Comparison of ENCODE assay signal across 26 cellular contexts in genomic region chr9:87562062-87562461, GRCh38.
A peak's percentile ranks its signal among the peaks of the same experiment; 100 is the strongest.
DNase-seq lines count a peak whose midpoint lies in the region; ATAC-seq, FAIRE-seq and TF ChIP-seq lines count a peak whose summit lies in the region.
"Had no signal": no experiment of that assay in that cellular context is flagged by ENCODE, and none has a peak within 500 bp of the region (broad histone marks: within the 10 kb centered on the region; RNA-seq: fewer than 3 reads in every experiment).

No MANE protein-coding gene starts in this region.

- no peaks in the 10 kb centered on the region for H4K20me1 ChIP-seq in K562 (replicated peaks; ENCODE audit: control insufficient read depth, insufficient read depth, low read length)

- no peak for TF ChIP-seq RAD21 in K562 (CRISPR knock-in tag; conservative IDR thresholded peaks at IDR 0.05 in 1 of 2, IDR thresholded peaks at IDR 0.05 in 1 of 2)

- H2AFZ ChIP-seq in K562 (ENCODE audit: low read depth, low read length) (no peak overlapping the region), neuronal stem cell (ENCODE audit: low read length) (no peak overlapping the region)
- H2AFZ ChIP-seq: GM23248 had no signal

- ATAC-seq in K562 (no peak), GM19467 (IDR thresholded peaks at IDR 0.05; ENCODE audit: unreplicated experiment) (no peak)
- ATAC-seq: A549, HCT116 had no signal

- WGBS in K562 (ENCODE audit: insufficient coverage, low coverage, missing lambda C conversion rate): 54% methylated on average over 6 of the region's 7 CpGs
- WGBS in esophagus muscularis mucosa: 84% methylated on average over 6 of the region's 7 CpGs
- WGBS in neuronal stem cell (ENCODE audit: extremely low coverage in 2 of 2, insufficient read length in 2 of 2, insufficient replicate concordance in 1 of 2), 2 donors: no CpG with 5 or more reads among the region's 7 CpGs

- H3K36me3 Mint-ChIP-seq in activated naive CD4-positive, alpha-beta T cell treated with anti-CD3 and anti-CD28 coated beads for 36 hours (ENCODE audit: low read depth): no peaks in the 10 kb centered on the region
- H3K36me3 Mint-ChIP-seq: CD8-positive, alpha-beta memory T cell had no signal

- no peak overlapping the region for H3K18ac ChIP-seq in neuronal stem cell (ENCODE audit: low read length)

- TF ChIP-seq POLR2A in GM12892 (IDR thresholded peaks at IDR 0.05; ENCODE audit: low read depth, low read length) (no peak), K562 (conservative IDR thresholded peaks at IDR 0.05) (no peak), esophagus muscularis mucosa (IDR thresholded peaks at IDR 0.05; ENCODE audit: low read depth) (no peak)

- H3K36me3 ChIP-seq in K562 (ENCODE audit: control insufficient read depth, insufficient read depth, low read length): no peaks in the 10 kb centered on the region
- no peaks in the 10 kb centered on the region for H3K36me3 ChIP-seq in esophagus muscularis mucosa
- peaks cover 0 to 5% of the 10 kb centered on the region in 2 donors for H3K36me3 ChIP-seq in neuronal stem cell (replicated peaks in 1 of 2; ENCODE audit: control insufficient read depth in 2 of 2, insufficient read depth in 2 of 2, low read length in 2 of 2)
- H3K36me3 ChIP-seq: BE2C; BLaER1 treated with 17β-estradiol and CSF1 and Interleukin-3, amounts not matched to agents 10 nM and 100 nM had no signal

- intact Hi-C loops in K562 (cut with micrococcal nuclease) (no loop called here), esophagus muscularis mucosa (cut with DNase I) (no loop called here)
- intact Hi-C loops in activated naive CD4-positive, alpha-beta T cell treated with anti-CD3 and anti-CD28 coated beads for 36 hours (cut with micrococcal nuclease): no loop called here

- H3K14ac ChIP-seq in neuronal stem cell (ENCODE audit: low read length): no peak overlapping the region

- H3K4me3 Mint-ChIP-seq in activated naive CD4-positive, alpha-beta T cell treated with anti-CD3 and anti-CD28 coated beads for 36 hours: no peak overlapping the region
- H3K4me3 Mint-ChIP-seq: CD14-positive monocyte; CD4-positive, alpha-beta T cell; CD8-positive, alpha-beta memory T cell; H9 had no signal

- no peak overlapping the region for H2BK5ac ChIP-seq in neuronal stem cell (ENCODE audit: low read length)

- no peak overlapping the region for H2BK12ac ChIP-seq in neuronal stem cell (ENCODE audit: low read length)

- no peak overlapping the region for H3K9ac ChIP-seq in K562 (ENCODE audit: insufficient read depth in 1 of 2, low read depth in 2 of 2, low read length in 2 of 2)
- H3K9ac ChIP-seq in neuronal stem cell (ENCODE audit: low read depth, low read length, poor library complexity): no peak overlapping the region
- H3K9ac ChIP-seq: BLaER1 treated with 17β-estradiol and CSF1 and Interleukin-3, amounts not matched to agents 10 nM and 100 nM; GM23248 had no signal

- no peak overlapping the region for H4K8ac ChIP-seq in neuronal stem cell (ENCODE audit: low read depth, low read length)

- H3K79me1 ChIP-seq in neuronal stem cell (ENCODE audit: low read depth, low read length): peaks cover 7% of the 10 kb centered on the region

- no peaks in the 10 kb centered on the region for H3K9me3 Mint-ChIP-seq in activated naive CD4-positive, alpha-beta T cell treated with anti-CD3 and anti-CD28 coated beads for 36 hours
- H3K9me3 Mint-ChIP-seq: CD4-positive, alpha-beta T cell; H9 had no signal

- no peaks in the 10 kb centered on the region for H3K4me1 Mint-ChIP-seq in activated naive CD4-positive, alpha-beta T cell treated with anti-CD3 and anti-CD28 coated beads for 36 hours (ENCODE audit: low read depth)
- H3K4me1 Mint-ChIP-seq: CD8-positive, alpha-beta memory T cell had no signal

- TF ChIP-seq CTCF in K562 (IDR thresholded peaks at IDR 0.05 in 2 of 3, conservative IDR thresholded peaks at IDR 0.05 in 1 of 3; ENCODE audit: insufficient read depth in 2 of 3, low read depth in 1 of 3, low read length in 3 of 3): no peak
- no peak for TF ChIP-seq CTCF in esophagus muscularis mucosa (IDR thresholded peaks at IDR 0.05)

- no peak overlapping the region for H2BK120ac ChIP-seq in neuronal stem cell (ENCODE audit: low read depth, low read length)

- H3K9me3 ChIP-seq in K562 (replicated peaks; ENCODE audit: control insufficient read depth, insufficient read depth, low read depth, low read length): no peaks in the 10 kb centered on the region
- no peaks in the 10 kb centered on the region for H3K9me3 ChIP-seq in esophagus muscularis mucosa
- peaks cover 0 to 3% of the 10 kb centered on the region in 2 donors for H3K9me3 ChIP-seq in neuronal stem cell (replicated peaks in 1 of 2; ENCODE audit: control insufficient read depth in 2 of 2, insufficient read depth in 1 of 2, low read depth in 1 of 2, low read length in 2 of 2)
- H3K9me3 ChIP-seq: A549, BE2C had no signal

- peaks cover under 1 to 20% of the 10 kb centered on the region in 2 experiments; a peak in 4 of 5 replicates for H3K4me1 ChIP-seq in K562 (replicated peaks in 1 of 2; ENCODE audit: control insufficient read depth in 2 of 2, insufficient read depth in 2 of 2, low read length in 2 of 2)
- H3K4me1 ChIP-seq in esophagus muscularis mucosa: peaks cover 0 to 92% (median 78%) of the 10 kb centered on the region in 4 donors
- H3K4me1 ChIP-seq in neuronal stem cell (ENCODE audit: control insufficient read depth in 2 of 2, insufficient read depth in 1 of 2, low read depth in 1 of 2, low read length in 2 of 2): peaks cover 0 to 2% of the 10 kb centered on the region in 2 donors

- CTCF ChIA-PET in K562 (lab: Yijun Ruan, JAX; ENCODE audit: low intra/inter-chr PET ratio): no interaction called here
- CTCF ChIA-PET in activated naive CD4-positive, alpha-beta T cell treated with anti-CD3 and anti-CD28 coated beads for 36 hours (lab: Charles Lee): no interaction called here

- peaks cover 4% of the 10 kb centered on the region; the same call in 1 of the 3 replicates for H3K79me2 ChIP-seq in K562 (ENCODE audit: control insufficient read depth, insufficient read depth, low read length)

- H3K4me2 ChIP-seq in K562 (ENCODE audit: insufficient read depth, low read length) (no peak overlapping the region), neuronal stem cell (ENCODE audit: insufficient read depth, low read length, poor library complexity, severe bottlenecking) (no peak overlapping the region)
- H3K4me2 ChIP-seq: A549; BLaER1 treated with 17β-estradiol and CSF1 and Interleukin-3, amounts not matched to agents 10 nM and 100 nM had no signal

- peaks cover 11% of the 10 kb centered on the region for H3K27me3 Mint-ChIP-seq in activated naive CD4-positive, alpha-beta T cell treated with anti-CD3 and anti-CD28 coated beads for 36 hours (ENCODE audit: low read depth)
- H3K27me3 Mint-ChIP-seq: CD4-positive, alpha-beta T cell had no signal

- POLR2A ChIA-PET in K562 (lab: Yijun Ruan, JAX): no interaction called here

- H3K27ac ChIP-seq in K562 (ENCODE audit: extremely low read depth, low read depth, low read length) (no peak overlapping the region), esophagus muscularis mucosa (replicated peaks in 1 of 4) (peak overlapping the region; percentile 45 to 68 (median 58)), neuronal stem cell (replicated peaks; ENCODE audit: low read length) (no peak overlapping the region)
- H3K27ac ChIP-seq: A549; BLaER1 treated with 17β-estradiol and CSF1 and Interleukin-3, amounts not matched to agents 10 nM and 100 nM; GM23248 had no signal

- no peak overlapping the region for H2AK5ac ChIP-seq in neuronal stem cell (ENCODE audit: low read depth, low read length)

- FAIRE-seq in GM12892 (lab: Jason Lieb, UNC) (peak; percentile 27), K562 (lab: Jason Lieb, UNC) (no peak)
- FAIRE-seq: A549, D721Med, GM12891 had no signal

- no peak overlapping the region for H2BK15ac ChIP-seq in neuronal stem cell (ENCODE audit: low read length)

- H3K4me3 ChIP-seq in K562: no peak overlapping the region
- no peak overlapping the region for H3K4me3 ChIP-seq in esophagus muscularis mucosa
- no peak overlapping the region for H3K4me3 ChIP-seq in neuronal stem cell (ENCODE audit: low read length in 2 of 2)
- H3K4me3 ChIP-seq: A549; BLaER1 treated with 17β-estradiol and CSF1 and Interleukin-3, amounts not matched to agents 10 nM and 100 nM; GM23248 had no signal

- no peaks in the 10 kb centered on the region for H3K27me3 ChIP-seq in K562 (ENCODE audit: control insufficient read depth in 2 of 2, insufficient read depth in 2 of 2, low read length in 2 of 2)
- H3K27me3 ChIP-seq in esophagus muscularis mucosa: no peaks in the 10 kb centered on the region
- peaks cover 0 to 2% (median 0%) of the 10 kb centered on the region in 3 experiments for H3K27me3 ChIP-seq in neuronal stem cell (ENCODE audit: control insufficient read depth in 3 of 3, insufficient read depth in 3 of 3, low read depth in 1 of 3, low read length in 3 of 3)
- H3K27me3 ChIP-seq: BE2C; BLaER1 treated with 17β-estradiol and CSF1 and Interleukin-3, amounts not matched to agents 10 nM and 100 nM had no signal

- H4K91ac ChIP-seq in neuronal stem cell (ENCODE audit: low read depth, low read length, poor library complexity): no peak overlapping the region

- BruUV-seq in K562 (replicated peaks; lab: Mats Ljungman, UMichigan): no TSS peak

- in situ Hi-C loops in K562 (cut with MboI): no loop called here

- no peak overlapping the region for H3K4ac ChIP-seq in neuronal stem cell (ENCODE audit: low read length)

- H3K9me1 ChIP-seq in K562 (ENCODE audit: control insufficient read depth, insufficient read depth, low read length): no peaks in the 10 kb centered on the region

- DNase-seq in GM12892 (ENCODE audit: insufficient read length) (no peak), K562 (ENCODE audit: extremely low read depth in 1 of 4, low spot score in 3 of 4) (no peak), esophagus muscularis mucosa (ENCODE audit: extremely low spot score) (no peak), neuronal stem cell (ENCODE audit: low spot score) (no peak), HK-2 (ENCODE audit: unreplicated experiment) (no peak)
- DNase-seq in activated CD4-positive, alpha-beta T cell treated with anti-CD3 and anti-CD28 coated beads for 1 hour: no peak
- no peak for DNase-seq in activated naive CD4-positive, alpha-beta T cell treated with anti-CD3 and anti-CD28 coated beads for 36 hours
- DNase-seq: 8988T; ACHN; AML-193; BE2C; CD4-positive, alpha-beta T cell; CD8-positive, alpha-beta memory T cell; DMS 273 treated with DMSO at 0.1 percent for 48 hours; DMS79; EL; GDM1; GM23248; H9 had no signal

- TF ChIP-seq EP300 in K562 (IDR thresholded peaks at IDR 0.05; ENCODE audit: low read length): no peak
- TF ChIP-seq EP300 in esophagus muscularis mucosa (IDR thresholded peaks at IDR 0.05): no peak

- H3K23ac ChIP-seq in neuronal stem cell (ENCODE audit: low read depth, low read length, poor library complexity): peak overlapping the region; percentile 59

- H3K27ac Mint-ChIP-seq in activated naive CD4-positive, alpha-beta T cell treated with anti-CD3 and anti-CD28 coated beads for 36 hours: no peak overlapping the region
- H3K27ac Mint-ChIP-seq: CD4-positive, alpha-beta T cell; CD8-positive, alpha-beta memory T cell; H9 had no signal

TF ChIP-seq in K562, 482 proteins besides CTCF, POLR2A, EP300 and RAD21 (continues in another document):
- TF ChIP-seq ZNF12 (CRISPR knock-in tag; IDR thresholded peaks at IDR 0.05): peak; percentile 95

Comparison
In these comparisons a context has a peak if more than half of its experiments do, and no peak if none do; other contexts are left out.
1. H3K27ac ChIP-seq: peak in esophagus muscularis mucosa (4 of 4); none in K562 (single experiment) and neuronal stem cell (single experiment).